ENCODE assay signal across 2 cellular contexts in genomic region chr18:23136326-23137092, GRCh38.
TF ChIP-seq lines count a peak whose summit lies in the region.

No MANE protein-coding gene starts in this region.

TF ChIP-seq in HEK293, 187 proteins besides CTCF, POLR2A, EP300 and RAD21 (continues in another document):
- no peak for TF ChIP-seq ZNF624 (tag by site-specific recombination; IDR thresholded peaks at IDR 0.05)
- TF ChIP-seq ZNF558 (tag by site-specific recombination; IDR thresholded peaks at IDR 0.05), result no peak
- peak; percentile 83 for TF ChIP-seq ZBTB17 (tag by site-specific recombination; IDR thresholded peaks at IDR 0.05)
- TF ChIP-seq ZNF23 (tag by site-specific recombination; IDR thresholded peaks at IDR 0.05; ENCODE audit: borderline replicate concordance), result no peak
- no peak for TF ChIP-seq ZNF645 (tag by site-specific recombination; IDR thresholded peaks at IDR 0.05)
- peak; percentile 34; the same call in 1 of the 2 replicates for TF ChIP-seq IKZF3 (tag by site-specific recombination; IDR thresholded peaks at IDR 0.05)
- TF ChIP-seq TRIM28 (IDR thresholded peaks at IDR 0.05; ENCODE audit: borderline replicate concordance, low read length), result no peak
- TF ChIP-seq ZNF16 (tag by site-specific recombination; IDR thresholded peaks at IDR 0.05; ENCODE audit: low read depth), result no peak
- no peak for TF ChIP-seq ZNF747 (tag by site-specific recombination; IDR thresholded peaks at IDR 0.05)
- no peak for TF ChIP-seq ZSCAN5A (tag by site-specific recombination; IDR thresholded peaks at IDR 0.05)
- no peak for TF ChIP-seq ZNF121 (tag by site-specific recombination; IDR thresholded peaks at IDR 0.05)
- TF ChIP-seq ZNF350 (tag by site-specific recombination; IDR thresholded peaks at IDR 0.05), result no peak
- TF ChIP-seq ZNF404 (tag by site-specific recombination; IDR thresholded peaks at IDR 0.05), result no peak
- 0 out of 2 replicates have a peak, but pooled peaks have one; percentile 13 for TF ChIP-seq ZNF777 (tag by site-specific recombination; IDR thresholded peaks at IDR 0.05; ENCODE audit: borderline replicate concordance)
- no peak for TF ChIP-seq SCRT1 (tag by site-specific recombination; IDR thresholded peaks at IDR 0.05; ENCODE audit: borderline replicate concordance)
- TF ChIP-seq ZNF654 (tag by site-specific recombination; IDR thresholded peaks at IDR 0.05; ENCODE audit: low read depth), result no peak
- no peak for TF ChIP-seq PRDM4 (tag by site-specific recombination; IDR thresholded peaks at IDR 0.05)
- TF ChIP-seq GLIS1 (tag by site-specific recombination; IDR thresholded peaks at IDR 0.05), result peak; percentile 26; the same call in 1 of the 2 replicates
- TF ChIP-seq ZNF114 (tag by site-specific recombination; IDR thresholded peaks at IDR 0.05), result no peak
- no peak for TF ChIP-seq ZNF341 (tag by site-specific recombination; IDR thresholded peaks at IDR 0.05; ENCODE audit: low read depth)
- TF ChIP-seq HIC1 (tag by site-specific recombination; IDR thresholded peaks at IDR 0.05), result no peak
- no peak for TF ChIP-seq ZNF175 (tag by site-specific recombination; IDR thresholded peaks at IDR 0.05)
- TF ChIP-seq KLF7 (tag by site-specific recombination; IDR thresholded peaks at IDR 0.05; ENCODE audit: borderline replicate concordance), result no peak
- no peak for TF ChIP-seq ZNF211 (tag by site-specific recombination; IDR thresholded peaks at IDR 0.05; ENCODE audit: low read depth)
- no peak for TF ChIP-seq BCL11A (tag by site-specific recombination; IDR thresholded peaks at IDR 0.05; ENCODE audit: low read depth)
- 0 out of 2 replicates have a peak, but pooled peaks have one; percentile 23 for TF ChIP-seq KLF9 (tag by site-specific recombination; IDR thresholded peaks at IDR 0.05; ENCODE audit: low read depth)
- no peak for TF ChIP-seq ZNF785 (tag by site-specific recombination; IDR thresholded peaks at IDR 0.05)

TF ChIP-seq in H1, 55 proteins besides CTCF, POLR2A, EP300 and RAD21:
- TF ChIP-seq E2F6 (IDR thresholded peaks at IDR 0.05) (peak; percentile 91), TCF12 (IDR thresholded peaks at IDR 0.05; ENCODE audit: low read depth, low read length) (no peak), RNF2 (IDR thresholded peaks at IDR 0.05; ENCODE audit: borderline replicate concordance, low read depth, low read length, missing control alignments, poor library complexity, severe bottlenecking) (no peak), MAX (IDR thresholded peaks at IDR 0.05) (peak; percentile 82; the same call in 1 of the 2 replicates), SIN3A (conservative IDR thresholded peaks at IDR 0.05 in 1 of 2, IDR thresholded peaks at IDR 0.05 in 1 of 2; ENCODE audit: low read depth in 1 of 2, low read length in 2 of 2) (peak in 1 of 2 experiments; percentile 53; a peak in 1 of 4 replicates), CBX8 (IDR thresholded peaks at IDR 0.05; ENCODE audit: borderline replicate concordance, low read depth, low read length) (no peak), SIRT6 (IDR thresholded peaks at IDR 0.05; ENCODE audit: low read length) (no peak), KDM5A (IDR thresholded peaks at IDR 0.05; ENCODE audit: low read length) (no peak), HDAC2 (IDR thresholded peaks at IDR 0.05; ENCODE audit: borderline replicate concordance in 1 of 2, low read depth in 2 of 2, low read length in 2 of 2) (0 out of 4 replicates have a peak, but pooled peaks of 1 of the 2 experiments have one; percentile 31), TAF7 (optimal IDR thresholded peaks at IDR 0.05; ENCODE audit: borderline replicate concordance, low read depth, low read length) (no peak), TAF1 (IDR thresholded peaks at IDR 0.05; ENCODE audit: low read depth, low read length) (peak; percentile 16), EGR1 (IDR thresholded peaks at IDR 0.05; ENCODE audit: borderline replicate concordance, low read depth, low read length) (no peak), CREB1 (IDR thresholded peaks at IDR 0.05) (no peak), JUND (IDR thresholded peaks at IDR 0.05; ENCODE audit: low read length) (no peak), BACH1 (IDR thresholded peaks at IDR 0.05; ENCODE audit: low read length) (no peak), SUZ12 (IDR thresholded peaks at IDR 0.05; ENCODE audit: low read length) (peak; percentile 34; the same call in 1 of the 2 replicates), SRF (IDR thresholded peaks at IDR 0.05; ENCODE audit: low read depth, low read length) (no peak), SAP30 (IDR thresholded peaks at IDR 0.05; ENCODE audit: insufficient read depth, insufficient replicate concordance, low read length) (no peak), PHF8 (conservative IDR thresholded peaks at IDR 0.05; ENCODE audit: low read depth, low read length) (peak; percentile 39), GABPA (IDR thresholded peaks at IDR 0.05; ENCODE audit: borderline replicate concordance, insufficient read depth, low read length) (no peak), TEAD4 (IDR thresholded peaks at IDR 0.05; ENCODE audit: low read depth, low read length) (no peak), ASH2L (IDR thresholded peaks at IDR 0.05; ENCODE audit: low read length) (peak; percentile 49), KDM4A (IDR thresholded peaks at IDR 0.05; ENCODE audit: low read depth, low read length, severe bottlenecking) (peak; percentile 70), ZNF274 (IDR thresholded peaks at IDR 0.05; ENCODE audit: borderline replicate concordance, extremely low read depth, low read length) (no peak)
